Comparison of ENCODE assay signal across 9 cellular contexts in genomic region chr15:101198820-101199219, GRCh38. TPM values are rescaled to one million over a fixed set of nuclear protein-coding genes. Genes with fewer than 3 reads are reported as not detected.
A peak's percentile ranks its signal among the peaks of the same experiment; 100 is the strongest.
DNase-seq lines count a peak whose midpoint lies in the region; TF ChIP-seq lines count a peak whose summit lies in the region.
"Had no signal": no experiment of that assay in that cellular context is flagged by ENCODE, and none has a peak within 500 bp of the region (broad histone marks: within the 10 kb centered on the region; RNA-seq: fewer than 3 reads in every experiment).

No MANE protein-coding gene starts in this region.

- intact Hi-C loops in esophagus muscularis mucosa (cut with DNase I), result no loop called here
- intact Hi-C loops in spleen (cut with DNase I; ENCODE audit: low total_unique reads), result no loop called here

- WGBS in esophagus muscularis mucosa, result 83% methylated on average over 6 of the region's 6 CpGs
- WGBS in spleen, 5 donors, result 77 to 92% (median 84%) methylated on average over 6 of the region's 6 CpGs

- DNase-seq in T-helper 1 cell (no peak), RPMI7951 (ENCODE audit: low read depth) (peak; percentile 55), esophagus muscularis mucosa (ENCODE audit: extremely low spot score) (no peak), spleen (no peak), HUDEP-2 (lab: John Stamatoyannopoulos, UW; ENCODE audit: unreplicated experiment in 76 of 76) (no peak), NCI-H187 treated with DMSO at 0.1 percent for 48 hours (lab: John Stamatoyannopoulos, UW) (no peak), NCI-H1092 treated with DMSO at 0.1 percent for 48 hours (lab: John Stamatoyannopoulos, UW) (no peak)
- DNase-seq: SHP77 treated with DMSO at 0.1 percent for 48 hours had no signal

- no peak for TF ChIP-seq EP300 in esophagus muscularis mucosa (IDR thresholded peaks at IDR 0.05)

- H3K4me1 ChIP-seq in esophagus muscularis mucosa, result peaks cover 29 to 75% (median 58%) of the 10 kb centered on the region in 4 donors
- peaks cover 46 to 97% (median 81%) of the 10 kb centered on the region in 6 donors for H3K4me1 ChIP-seq in spleen

- TF ChIP-seq CTCF in esophagus muscularis mucosa (IDR thresholded peaks at IDR 0.05), result no peak
- TF ChIP-seq CTCF in spleen (IDR thresholded peaks at IDR 0.05 in 8 of 11, conservative IDR thresholded peaks at IDR 0.05 in 3 of 11), result no peak

- no peaks in the 10 kb centered on the region for H3K36me3 ChIP-seq in esophagus muscularis mucosa
- no peaks in the 10 kb centered on the region for H3K36me3 ChIP-seq in spleen

- no peak overlapping the region for H3K4me3 ChIP-seq in esophagus muscularis mucosa
- H3K4me3 ChIP-seq in spleen, result no peak overlapping the region

- peaks cover 78% of the 10 kb centered on the region for H3K4me1 Mint-ChIP-seq in T-helper 1 cell treated with Interleukin-12 subunit alpha and Interleukin-12 subunit beta and Interleukin-4 antibody, amounts not matched to agents 30 μg/mL and 1 μg/mL, for 36 hours (ENCODE audit: low read depth)

- H3K9me3 Mint-ChIP-seq in T-helper 1 cell treated with Interleukin-12 subunit alpha and Interleukin-12 subunit beta and Interleukin-4 antibody, amounts not matched to agents 30 μg/mL and 1 μg/mL, for 36 hours, result no peaks in the 10 kb centered on the region

- H3K9me3 ChIP-seq in esophagus muscularis mucosa (no peaks in the 10 kb centered on the region), spleen (no peaks in the 10 kb centered on the region)

- H3K27ac ChIP-seq in esophagus muscularis mucosa (replicated peaks in 1 of 4) (peak overlapping the region in 3 of 4 donors; percentile 28 to 68 (median 35)), spleen (peak overlapping the region in 7 of 8 donors; percentile 29 to 76 (median 65))

- no peaks in the 10 kb centered on the region for H3K27me3 Mint-ChIP-seq in T-helper 1 cell treated with Interleukin-12 subunit alpha and Interleukin-12 subunit beta and Interleukin-4 antibody, amounts not matched to agents 30 μg/mL and 1 μg/mL, for 36 hours (ENCODE audit: low read depth)

- peaks cover 4% of the 10 kb centered on the region for H3K36me3 Mint-ChIP-seq in T-helper 1 cell treated with Interleukin-12 subunit alpha and Interleukin-12 subunit beta and Interleukin-4 antibody, amounts not matched to agents 30 μg/mL and 1 μg/mL, for 36 hours (ENCODE audit: low read depth)

- peak overlapping the region; percentile 63 for H3K4me3 Mint-ChIP-seq in T-helper 1 cell treated with Interleukin-12 subunit alpha and Interleukin-12 subunit beta and Interleukin-4 antibody, amounts not matched to agents 30 μg/mL and 1 μg/mL, for 36 hours

- peak overlapping the region; percentile 86 for H3K27ac Mint-ChIP-seq in T-helper 1 cell treated with Interleukin-12 subunit alpha and Interleukin-12 subunit beta and Interleukin-4 antibody, amounts not matched to agents 30 μg/mL and 1 μg/mL, for 36 hours

- TF ChIP-seq POLR2A in esophagus muscularis mucosa (IDR thresholded peaks at IDR 0.05; ENCODE audit: low read depth) (no peak), spleen (IDR thresholded peaks at IDR 0.05) (no peak)

- no peaks in the 10 kb centered on the region for H3K27me3 ChIP-seq in esophagus muscularis mucosa
- H3K27me3 ChIP-seq in spleen (replicated peaks in 1 of 7), result no peaks in the 10 kb centered on the region

RNA-seq across cellular contexts. Expression of gene CHSY1, which starts 53.0 kb away (rescaled TPM):
- 37.7 and 41.5 TPM in 2 replicates for total RNA-seq in RPMI7951 (2014; rRNA removed; shearing (Covaris generic))
- 10 to 100 TPM; 13.3 to 31.6 (median 19.6) TPM for total RNA-seq in esophagus muscularis mucosa
- total RNA-seq in spleen, result 10 to 100 TPM; 50.2 to 99.5 (median 55.9) TPM
- 1 to 10 TPM; 6.8 to 9.2 (median 8.3) TPM for polyA plus RNA-seq in spleen
